Comparison of ENCODE assay signal across 23 cellular contexts in the genomic region with DNA sequence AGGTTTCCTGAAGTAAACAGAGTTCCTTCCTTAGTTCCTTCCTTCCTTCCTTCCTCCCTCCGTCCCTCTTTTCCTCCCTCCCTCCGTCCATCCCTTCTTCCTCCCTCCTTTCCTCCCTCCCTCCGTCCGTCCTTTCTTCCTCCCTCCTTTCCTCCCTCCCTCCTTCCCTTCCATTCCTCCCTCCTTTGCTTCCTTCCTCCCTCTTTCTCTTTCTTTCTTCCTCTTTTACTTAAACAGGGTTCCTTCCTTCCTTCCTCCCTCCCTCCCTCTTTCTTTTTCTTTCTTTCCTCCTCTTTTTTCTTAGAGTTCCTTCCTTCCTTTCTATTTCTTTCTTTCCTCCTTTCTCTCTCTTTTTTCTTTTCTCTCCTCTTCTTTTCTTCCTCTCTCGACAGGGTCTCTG.
"Had no signal": no experiment of that assay in that cellular context is flagged by ENCODE, and none has a peak within 500 bp of the region (broad histone marks: within the 10 kb centered on the region; RNA-seq: fewer than 3 reads in every experiment).

No MANE protein-coding gene starts in this region.

- H3K27me3 ChIP-seq: MG63 had no signal

- H3K27ac ChIP-seq: HL-60, RWPE1 had no signal

- H3K9ac ChIP-seq: SK-N-SH had no signal

- ATAC-seq: Panc1, PC-3 had no signal

- H3K9me3 ChIP-seq: MG63, SK-N-SH had no signal

- H3K4me2 ChIP-seq: SK-N-SH had no signal

- DNase-seq: Karpas-422, KG1, MG63, NCI-H1092, NCI-H1105 treated with DMSO at 0.1 percent for 48 hours, NCI-H1417 treated with DMSO at 0.1 percent for 48 hours, NCI-H146, NCI-H1694 treated with DMSO at 0.1 percent for 48 hours, NCI-H1930, NCI-H2081, NCI-H2107, NCI-H226, NCI-H446, NCI-H510A, NCI-H524 treated with DMSO at 0.1 percent for 48 hours, NCI-H69, NCI-H774, PC-3, SHP77, SK-N-SH had no signal

- H3K4me3 ChIP-seq: MG63 had no signal
